ENCODE assay signal across 8 cellular contexts in the genomic region with DNA sequence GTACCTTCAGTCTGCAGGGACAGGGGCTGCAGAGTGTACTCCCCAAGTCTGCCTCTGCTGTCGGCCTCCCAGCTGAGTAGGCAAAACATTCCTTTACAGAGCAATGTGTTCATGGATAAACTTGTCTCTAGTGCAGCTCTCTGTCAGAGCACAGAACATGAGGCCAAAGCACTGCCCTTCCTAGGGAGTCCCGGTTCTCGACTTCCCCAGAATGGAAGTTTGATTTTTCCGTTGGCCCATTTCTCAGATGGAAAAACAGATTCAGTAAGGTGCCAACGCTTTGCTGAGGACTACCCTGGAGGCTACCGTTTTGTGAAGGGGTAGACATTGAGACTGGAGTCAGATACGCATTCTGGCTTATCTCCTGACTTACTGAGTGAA. TPM values are rescaled to one million over a fixed set of nuclear protein-coding genes. Genes with fewer than 3 reads are reported as not detected.
DNase-seq lines count a peak whose midpoint lies in the region; ATAC-seq, FAIRE-seq and TF ChIP-seq lines count a peak whose summit lies in the region.

No MANE protein-coding gene starts in this region.

- peak; percentile 12 for FAIRE-seq in GM18507 (lab: Jason Lieb, UNC)
- no peak for FAIRE-seq in pancreas (lab: Jason Lieb, UNC)

- no peak for TF ChIP-seq POLR2A in esophagus squamous epithelium (IDR thresholded peaks at IDR 0.05)

- no peak for TF ChIP-seq CTCF in esophagus squamous epithelium (IDR thresholded peaks at IDR 0.05)
- no peak for TF ChIP-seq CTCF in pancreas (IDR thresholded peaks at IDR 0.05)

- H3K4me3 ChIP-seq in esophagus squamous epithelium (peak overlapping the region; percentile 67 to 90 (median 78)), pancreas (peak overlapping the region; percentile 35 to 67 (median 54))

- H3K4me1 ChIP-seq in esophagus squamous epithelium (peaks cover 14 to 47% (median 17%) of the 10 kb centered on the region in 3 donors), pancreas (peaks cover 13 to 23% (median 16%) of the 10 kb centered on the region in 3 donors)

- WGBS in esophagus squamous epithelium, 2 donors: 19 to 29% methylated on average over 6 to 7 of the region's 7 CpGs
- 8 to 9% methylated on average over 7 of the region's 7 CpGs for WGBS in pancreas, 2 donors

- no peaks in the 10 kb centered on the region for H3K9me3 ChIP-seq in esophagus squamous epithelium
- H3K9me3 ChIP-seq in pancreas: no peaks in the 10 kb centered on the region

- no peak for DNase-seq in GM18507 (ENCODE audit: extremely low spot score, insufficient read length, low read depth)
- peak; percentile 33 for DNase-seq in RPMI8226
- no peak for DNase-seq in esophagus squamous epithelium (lab: John Stamatoyannopoulos, UW)
- no peak for DNase-seq in pancreas
- no peak for DNase-seq in COR-L47 (lab: John Stamatoyannopoulos, UW)
- no peak for DNase-seq in 8988T
- no peak for DNase-seq in stimulated activated CD4-positive, alpha-beta T cell treated with anti-CD3 and anti-CD28 coated beads, Interleukin-12 subunit alpha, Interleukin-12 subunit beta, amount 100 ng/mL, for 4 hours

- H3K27me3 ChIP-seq in esophagus squamous epithelium (no peaks in the 10 kb centered on the region), pancreas (no peaks in the 10 kb centered on the region)

- H3K36me3 ChIP-seq in esophagus squamous epithelium (no peaks in the 10 kb centered on the region), pancreas (no peaks in the 10 kb centered on the region)

- peak; percentile 43 for ATAC-seq in HG02588 (IDR thresholded peaks at IDR 0.05; ENCODE audit: unreplicated experiment)
- peak; percentile 27 to 54 (median 49) for ATAC-seq in pancreas

- H3K27ac ChIP-seq in esophagus squamous epithelium (peak overlapping the region; percentile 81 to 90 (median 88)), pancreas (peak overlapping the region in 3 of 4 donors; percentile 45 to 79 (median 57))

- intact Hi-C loops in esophagus squamous epithelium (cut with DNase I): no loop called here
- intact Hi-C loops in pancreas (cut with DNase I): no loop called here

RNA-seq across cellular contexts. Expression of a gene that starts 0.4 kb away (rescaled TPM):
- 10 to 100 TPM in 2 of 4 donors, 1 to 10 TPM in 2; 7.2 to 16.4 (median 11.6) TPM for total RNA-seq in esophagus squamous epithelium
- 10 to 100 TPM in 3 of 6 donors, 1 to 10 TPM in 3; 5.9 to 18.2 (median 9.5) TPM for total RNA-seq in pancreas
- polyA plus RNA-seq in pancreas: 1 to 10 TPM; 2.4 to 3.2 TPM
